ENCODE assay signal across 8 cellular contexts in genomic region chr9:128886211-128886826, GRCh38. TPM values are rescaled to one million over a fixed set of nuclear protein-coding genes. Genes with fewer than 3 reads are reported as not detected.
DNase-seq lines count a peak whose midpoint lies in the region; ATAC-seq and TF ChIP-seq lines count a peak whose summit lies in the region.
"Had no signal": no experiment of that assay in that cellular context is flagged by ENCODE, and none has a peak within 500 bp of the region (broad histone marks: within the 10 kb centered on the region; RNA-seq: fewer than 3 reads in every experiment).

No MANE protein-coding gene starts in this region.

- no peaks in the 10 kb centered on the region for H3K9me3 Mint-ChIP-seq in activated T-helper 17 cell treated with anti-CD3 and anti-CD28 coated beads, Interleukin-2, amount 50 U/mL, for 72 hours

- H3K27ac ChIP-seq in mesodermal cell (ENCODE audit: low read depth, low read length, severe bottlenecking) (peak overlapping the region; percentile 78), testis (no peak overlapping the region)

- WGBS in mesodermal cell (ENCODE audit: insufficient coverage in 2 of 2), 2 experiments, result 83 to 86% methylated on average over 11 to 12 of the region's 12 CpGs
- WGBS in testis, 2 donors, result 66 to 67% methylated on average over 12 of the region's 12 CpGs

- H3K4me3 ChIP-seq in H7 (ENCODE audit: insufficient read depth, low read depth, low read length), result no peak overlapping the region
- H3K4me3 ChIP-seq in mesodermal cell (ENCODE audit: extremely low read depth, insufficient read depth, low read length, poor library complexity, severe bottlenecking), result no peak overlapping the region
- no peak overlapping the region for H3K4me3 ChIP-seq in testis

- no peak for TF ChIP-seq POLR2A in testis (IDR thresholded peaks at IDR 0.05)

- peaks cover 75% of the 10 kb centered on the region for H3K36me3 Mint-ChIP-seq in activated T-helper 17 cell treated with anti-CD3 and anti-CD28 coated beads, Interleukin-2, amount 50 U/mL, for 72 hours (ENCODE audit: low read depth)

- peak overlapping the region; percentile 81 for H3K27ac Mint-ChIP-seq in activated T-helper 17 cell treated with anti-CD3 and anti-CD28 coated beads, Interleukin-2, amount 50 U/mL, for 72 hours

- H3K9me3 ChIP-seq in mesodermal cell (ENCODE audit: control insufficient read depth, low read length), result no peaks in the 10 kb centered on the region
- no peaks in the 10 kb centered on the region for H3K9me3 ChIP-seq in testis

- H3K4me1 ChIP-seq in mesodermal cell (ENCODE audit: control insufficient read depth, insufficient read depth, low read length, poor library complexity, severe bottlenecking), result peaks cover 44% of the 10 kb centered on the region
- peaks cover 21% of the 10 kb centered on the region for H3K4me1 ChIP-seq in testis

- intact Hi-C loops in testis (cut with DNase I; ENCODE audit: low total_unique reads), result no loop called here

- no peaks in the 10 kb centered on the region for H3K27me3 Mint-ChIP-seq in activated T-helper 17 cell treated with anti-CD3 and anti-CD28 coated beads, Interleukin-2, amount 50 U/mL, for 72 hours

- H3K27me3 ChIP-seq in H7 (ENCODE audit: control insufficient read depth, insufficient read depth, low read length), result no peaks in the 10 kb centered on the region
- no peaks in the 10 kb centered on the region for H3K27me3 ChIP-seq in testis

- peak; percentile 23 for DNase-seq in H7
- no peak for DNase-seq in HCEC 1CT
- DNase-seq in testis, result no peak
- DNase-seq: effector memory CD4-positive, alpha-beta T cell; MV-4-11 had no signal

- peaks cover 10% of the 10 kb centered on the region for H3K36me3 ChIP-seq in H7 (replicated peaks; ENCODE audit: control insufficient read depth, insufficient read depth, low read length)
- H3K36me3 ChIP-seq in mesodermal cell (ENCODE audit: control insufficient read depth, insufficient read depth, low read length), result peaks cover 66% of the 10 kb centered on the region
- no peaks in the 10 kb centered on the region for H3K36me3 ChIP-seq in testis (ENCODE audit: low read depth, missing control alignments)

- peaks cover 15% of the 10 kb centered on the region for H3K4me1 Mint-ChIP-seq in activated T-helper 17 cell treated with anti-CD3 and anti-CD28 coated beads, Interleukin-2, amount 50 U/mL, for 72 hours

- no peak for TF ChIP-seq CTCF in testis (IDR thresholded peaks at IDR 0.05)

- H3K4me3 Mint-ChIP-seq in activated T-helper 17 cell treated with anti-CD3 and anti-CD28 coated beads, Interleukin-2, amount 50 U/mL, for 72 hours, result peak overlapping the region; percentile 5

- no peak for ATAC-seq in activated T-helper 17 cell treated with anti-CD3 and anti-CD28 coated beads, Interleukin-2, amount 50 U/mL, for 72 hours (replicated peaks)
- ATAC-seq in HG02884 (IDR thresholded peaks at IDR 0.05; ENCODE audit: unreplicated experiment), result no peak

RNA-seq across cellular contexts. Expression of gene LRRC8A, which starts 4.4 kb away (rescaled TPM):
- total RNA-seq in H7 (2014; rRNA removed; shearing (Covaris generic)), result 67.2 and 76.0 TPM in 2 replicates
- total RNA-seq in activated T-helper 17 cell treated with anti-CD3 and anti-CD28 coated beads, Interleukin-2, amount 50 U/mL, for 72 hours, result 10 to 100 TPM; 19.3 to 24.5 TPM
- polyA plus RNA-seq in mesodermal cell (2013, experiment 1 of 2), result 65.4 TPM
- 51.7 TPM for polyA plus RNA-seq in mesodermal cell (2013, experiment 2 of 2)
- total RNA-seq in testis, result 10 to 100 TPM; 54.3 to 61.3 TPM
- 30.9 TPM for polyA plus RNA-seq in testis (ENCODE audit: insufficient read depth, low read depth, low replicate concordance)

RNA-seq across cellular contexts. Expression of gene KYAT1, which starts 4.6 kb away (rescaled TPM):
- total RNA-seq in H7 (2014; rRNA removed; shearing (Covaris generic)), result 47.9 and 49.0 TPM in 2 replicates
- 10 to 100 TPM; 20.1 to 29.6 TPM for total RNA-seq in activated T-helper 17 cell treated with anti-CD3 and anti-CD28 coated beads, Interleukin-2, amount 50 U/mL, for 72 hours
- 22.5 TPM for polyA plus RNA-seq in mesodermal cell (2013, experiment 1 of 2)
- polyA plus RNA-seq in mesodermal cell (2013, experiment 2 of 2), result 15.8 TPM
- total RNA-seq in testis, result 10 to 100 TPM; 14.0 to 18.0 TPM
- 11.6 TPM for polyA plus RNA-seq in testis (ENCODE audit: insufficient read depth, low read depth, low replicate concordance)

RNA-seq across cellular contexts. Expression of gene PHYHD1, which starts 34.5 kb away (rescaled TPM):
- total RNA-seq in H7 (2014; rRNA removed; shearing (Covaris generic)), result 24.3 and 27.2 TPM in 2 replicates
- under 1 TPM in 1 of 2 donors, not detected in 1; 0.77 TPM for total RNA-seq in activated T-helper 17 cell treated with anti-CD3 and anti-CD28 coated beads, Interleukin-2, amount 50 U/mL, for 72 hours
- 20.5 TPM for polyA plus RNA-seq in mesodermal cell (2013, experiment 1 of 2)
- polyA plus RNA-seq in mesodermal cell (2013, experiment 2 of 2), result 14.5 TPM
- total RNA-seq in testis, result 10 to 100 TPM; 10.9 to 18.5 TPM
- polyA plus RNA-seq in testis (ENCODE audit: insufficient read depth, low read depth, low replicate concordance), result 15.1 TPM

RNA-seq across cellular contexts. Expression of gene SPOUT1, which starts 56.7 kb away (rescaled TPM):
- 49.0 and 70.7 TPM in 2 replicates for total RNA-seq in H7 (2014; rRNA removed; shearing (Covaris generic))
- 10 to 100 TPM; 51.4 to 80.8 TPM for total RNA-seq in activated T-helper 17 cell treated with anti-CD3 and anti-CD28 coated beads, Interleukin-2, amount 50 U/mL, for 72 hours
- 23.0 TPM for polyA plus RNA-seq in mesodermal cell (2013, experiment 1 of 2)
- polyA plus RNA-seq in mesodermal cell (2013, experiment 2 of 2), result 18.2 TPM
- total RNA-seq in testis, result 10 to 100 TPM; 34.0 to 43.2 TPM
- 14.4 TPM for polyA plus RNA-seq in testis (ENCODE audit: insufficient read depth, low read depth, low replicate concordance)

Comparison
In these comparisons a context has a peak if more than half of its experiments do, and no peak if none do; other contexts are left out.
1. RNA of gene PHYHD1, which starts 34.5 kb away (total RNA-seq): 24.3 to 27.2 TPM in H7 and 10.9 to 18.5 TPM in testis; 0.77 TPM in activated T-helper 17 cell treated with anti-CD3 and anti-CD28 coated beads, Interleukin-2, amount 50 U/mL, for 72 hours; every median in the first group is over 4 times any median in the second.